Comparison of ENCODE assay signal across 8 cellular contexts in the genomic region with DNA sequence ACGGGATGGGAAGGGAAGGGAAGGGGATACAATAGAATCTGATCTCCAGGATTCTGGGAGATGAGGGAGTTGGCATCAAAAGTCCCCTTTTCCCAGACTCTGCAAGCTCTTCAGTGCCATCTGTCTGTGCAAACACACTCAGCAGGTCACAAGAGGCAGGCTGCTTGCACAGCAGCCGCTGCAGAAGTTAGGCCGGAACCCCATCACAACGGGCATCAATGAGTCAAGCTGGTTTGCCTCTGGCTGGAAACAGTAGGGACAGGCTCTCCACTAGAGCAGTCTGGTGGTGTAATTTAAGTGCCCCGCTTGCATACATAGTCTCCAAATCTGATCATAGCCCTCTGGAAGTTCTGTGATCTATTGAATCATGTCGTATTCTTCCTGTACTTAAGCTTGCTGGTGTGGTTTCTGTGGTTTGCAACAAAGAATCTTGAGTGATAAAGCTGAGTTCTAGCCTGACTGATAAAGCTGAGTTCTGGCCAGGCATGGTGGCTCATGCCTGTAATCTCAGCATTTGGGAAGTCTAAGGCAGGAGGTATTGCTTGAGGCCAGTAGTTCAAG. TPM values are rescaled to one million over a fixed set of nuclear protein-coding genes. Genes with fewer than 3 reads are reported as not detected.
DNase-seq lines count a peak whose midpoint lies in the region; ATAC-seq, FAIRE-seq and TF ChIP-seq lines count a peak whose summit lies in the region.

No MANE protein-coding gene starts in this region.

- CTCF ChIA-PET in activated CD8-positive, alpha-beta T cell treated with anti-CD3 and anti-CD28 coated beads for 36 hours (lab: Charles Lee) = interaction anchor here (0.7 to 4.2 kb wide), 17 partner anchors 8 to 234 kb away, joined by 3 to 44 read pairs (median 4); partner anchors contain the start of gene KDM8

- peak; percentile 89 for ATAC-seq in activated CD8-positive, alpha-beta T cell treated with anti-CD3 and anti-CD28 coated beads for 36 hours
- ATAC-seq in esophagus mucosa (peak; percentile 42), HG03108 (IDR thresholded peaks at IDR 0.05; ENCODE audit: unreplicated experiment) (no peak), GM18505 (IDR thresholded peaks at IDR 0.05; ENCODE audit: unreplicated experiment) (no peak)

- peaks cover 14% of the 10 kb centered on the region for H3K9me3 Mint-ChIP-seq in activated CD8-positive, alpha-beta T cell treated with anti-CD3 and anti-CD28 coated beads for 36 hours

- H3K4me3 Mint-ChIP-seq in activated CD8-positive, alpha-beta T cell treated with anti-CD3 and anti-CD28 coated beads for 36 hours = peak overlapping the region; percentile 27

- H3K4me1 Mint-ChIP-seq in activated CD8-positive, alpha-beta T cell treated with anti-CD3 and anti-CD28 coated beads for 36 hours (ENCODE audit: low read depth) = peaks cover 59% of the 10 kb centered on the region

- peak overlapping the region; percentile 72 for H3K27ac Mint-ChIP-seq in activated CD8-positive, alpha-beta T cell treated with anti-CD3 and anti-CD28 coated beads for 36 hours

- FAIRE-seq in GM18507 (lab: Jason Lieb, UNC) = peak; percentile 69

- intact Hi-C loops in activated CD8-positive, alpha-beta T cell treated with anti-CD3 and anti-CD28 coated beads for 36 hours (cut with micrococcal nuclease) = loop anchor here (5.0 kb wide), 2 partner anchors 68 to 198 kb away; no protein-coding TSS in a partner anchor

- TF ChIP-seq CTCF in activated CD8-positive, alpha-beta T cell treated with anti-CD3 and anti-CD28 coated beads for 36 hours (IDR thresholded peaks at IDR 0.05) = no peak

- POLR2A ChIA-PET in activated CD8-positive, alpha-beta T cell treated with anti-CD3 and anti-CD28 coated beads for 36 hours (lab: Charles Lee) = interaction anchor here (0.7 to 2.8 kb wide), 12 partner anchors 10 to 236 kb away, joined by 3 to 8 read pairs (median 4); partner anchors contain the start of gene KDM8

- H3K36me3 Mint-ChIP-seq in activated CD8-positive, alpha-beta T cell treated with anti-CD3 and anti-CD28 coated beads for 36 hours (ENCODE audit: low read depth) = peaks cover 3% of the 10 kb centered on the region

- TF ChIP-seq POLR2A in GM18505 (IDR thresholded peaks at IDR 0.05; ENCODE audit: borderline replicate concordance, extremely low read depth, insufficient read depth, insufficient read length) = no peak

- DNase-seq in GM18507 (ENCODE audit: extremely low spot score, insufficient read length, low read depth) (no peak), NCI-H748 (lab: John Stamatoyannopoulos, UW; ENCODE audit: unreplicated experiment) (peak; percentile 55), NCI-H2081 (lab: John Stamatoyannopoulos, UW) (no peak)
- DNase-seq in activated CD8-positive, alpha-beta T cell treated with anti-CD3 and anti-CD28 coated beads for 36 hours = peak; percentile 90
- peak; percentile 40 for DNase-seq in stimulated activated CD4-positive, alpha-beta T cell treated with anti-CD3 and anti-CD28 coated beads, Interleukin-4, amount 100 ng/mL, for 1 hour

- H3K27me3 Mint-ChIP-seq in activated CD8-positive, alpha-beta T cell treated with anti-CD3 and anti-CD28 coated beads for 36 hours = no peaks in the 10 kb centered on the region

RNA-seq across cellular contexts. Expression of gene KDM8, which starts 33.7 kb away (rescaled TPM):
- 10 to 100 TPM; 10.9 to 12.7 TPM for total RNA-seq in activated CD8-positive, alpha-beta T cell treated with anti-CD3 and anti-CD28 coated beads for 36 hours
- total RNA-seq in esophagus mucosa = 3.9 TPM

Comparison
In these comparisons a context has a peak if more than half of its experiments do, and no peak if none do; other contexts are left out.
1. DNase-seq: peak in NCI-H748 (single experiment), activated CD8-positive, alpha-beta T cell treated with anti-CD3 and anti-CD28 coated beads for 36 hours (single experiment) and stimulated activated CD4-positive, alpha-beta T cell treated with anti-CD3 and anti-CD28 coated beads, Interleukin-4, amount 100 ng/mL, for 1 hour (single experiment); none in GM18507 (single experiment) and NCI-H2081 (0 of 2).
2. ATAC-seq: peak in activated CD8-positive, alpha-beta T cell treated with anti-CD3 and anti-CD28 coated beads for 36 hours (single experiment) and esophagus mucosa (single experiment); none in HG03108 (single experiment) and GM18505 (single experiment).